ENCODE assay signal across 11 cellular contexts in the genomic region with DNA sequence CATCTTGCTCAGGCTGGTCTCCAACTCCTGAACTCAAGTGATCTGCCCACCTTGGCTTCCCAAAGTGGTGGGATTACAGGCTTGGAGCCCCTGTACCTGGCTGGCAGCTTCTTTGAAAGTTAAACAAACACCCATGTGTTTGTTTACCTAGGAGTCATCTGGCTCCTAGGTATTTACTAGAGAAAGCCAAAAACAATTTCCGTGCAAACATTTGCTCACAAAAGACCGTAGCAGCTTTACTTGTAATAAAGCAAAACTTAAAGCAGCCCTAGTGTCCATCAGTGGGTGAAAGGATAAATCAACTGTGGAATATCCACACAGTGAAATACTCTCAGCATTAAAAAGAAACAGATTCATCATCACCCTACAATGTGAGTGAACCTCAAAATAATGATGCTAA. TPM values are rescaled to one million over a fixed set of nuclear protein-coding genes. Genes with fewer than 3 reads are reported as not detected.
"Had no signal": no experiment of that assay in that cellular context is flagged by ENCODE, and none has a peak within 500 bp of the region (broad histone marks: within the 10 kb centered on the region; RNA-seq: fewer than 3 reads in every experiment).

No MANE protein-coding gene starts in this region.

- H3K27ac ChIP-seq: GM23248, HL-60 had no signal

- H3K4me1 ChIP-seq: HAP-1 had no signal

- H3K9me3 ChIP-seq: HAP-1 had no signal

- ATAC-seq: HCT116, HepG2 had no signal

- H3K9ac ChIP-seq: GM23248 had no signal

- H2AFZ ChIP-seq: GM23248 had no signal

- H3K4me3 ChIP-seq: GM23248, HAP-1 had no signal

- H3K27ac Mint-ChIP-seq: HFFc6, IgD-negative memory B cell had no signal

- DNase-seq: GM23248, GOT3, H7, HFFc6 had no signal

- H3K36me3 Mint-ChIP-seq: IgD-negative memory B cell had no signal

- H3K4me3 Mint-ChIP-seq: HFFc6, IgD-negative memory B cell had no signal

- H3K9me3 Mint-ChIP-seq: HFFc6, IgD-negative memory B cell had no signal

- H3K36me3 ChIP-seq: HAP-1 had no signal

RNA-seq across cellular contexts. Expression of a gene that starts 29.4 kb away (rescaled TPM):
- total RNA-seq: GM23248, H4, H7, HepG2, HFFc6, HT1080 had no signal
- polyA plus RNA-seq: GM23248, HepG2, IgD-negative memory B cell had no signal
